ENCODE assay signal across 22 cellular contexts in genomic region chr14:87489196-87489819, GRCh38.
"Had no signal": no experiment of that assay in that cellular context is flagged by ENCODE, and none has a peak within 500 bp of the region (broad histone marks: within the 10 kb centered on the region; RNA-seq: fewer than 3 reads in every experiment).

No MANE protein-coding gene starts in this region.

- DNase-seq: activated CD4-positive, alpha-beta T cell treated with anti-CD3 and anti-CD28 coated beads for 4 hours; activated CD4-positive, alpha-beta T cell treated with anti-CD3 and anti-CD28 coated beads, Interleukin-2, amount 50 U/mL, for 4 hours; activated CD4-positive, CD25-positive, alpha-beta regulatory T cell; activated effector memory CD4-positive, alpha-beta T cell treated with Interleukin-2 at 50 U/mL for 16 hours; activated naive CD4-positive, alpha-beta T cell treated with Interleukin-2 at 50 U/mL for 16 hours; activated T-cell treated with anti-CD3 and anti-CD28 coated beads for 4 hours; dermis blood vessel endothelial cell; effector CD8-positive, alpha-beta T cell; left colon; natural killer cell; right lobe of liver; stimulated activated CD4-positive, alpha-beta T cell treated with anti-CD3 and anti-CD28 coated beads, Interleukin-2, amount 100 ng/mL, for 48 hours; stimulated activated naive CD4-positive, alpha-beta T cell treated with Interleukin-2 at 50 U/mL for 16 hours; T-cell had no signal

- H3K4me1 ChIP-seq: gastroesophageal sphincter, tibial nerve had no signal

- H3K36me3 ChIP-seq: gastroesophageal sphincter, right lobe of liver, tibial nerve had no signal

- H3K27ac ChIP-seq: gastroesophageal sphincter, hepatocyte, right lobe of liver, tibial nerve had no signal

- H3K79me2 ChIP-seq: hepatocyte had no signal

- H3K27me3 ChIP-seq: gastroesophageal sphincter, hepatocyte, right lobe of liver, tibial nerve had no signal

- H3K4me1 Mint-ChIP-seq: central memory CD8-positive, alpha-beta T cell; natural killer cell; T-cell had no signal

- H2AFZ ChIP-seq: hepatocyte had no signal

- H3K4me3 ChIP-seq: gastroesophageal sphincter, hepatocyte, right lobe of liver, tibial nerve had no signal

- FAIRE-seq: bronchial epithelial cell, endometrium, keratinocyte had no signal

- H3K27ac Mint-ChIP-seq: activated naive CD8-positive, alpha-beta T cell; natural killer cell; T-cell had no signal

- H3K27me3 Mint-ChIP-seq: activated naive CD8-positive, alpha-beta T cell; central memory CD8-positive, alpha-beta T cell; T-cell had no signal

- H3K9me3 ChIP-seq: gastroesophageal sphincter, right lobe of liver, tibial nerve had no signal

- H3K36me3 Mint-ChIP-seq: activated naive CD8-positive, alpha-beta T cell; T-cell had no signal

- H3K4me3 Mint-ChIP-seq: activated naive CD8-positive, alpha-beta T cell; central memory CD8-positive, alpha-beta T cell; natural killer cell; T-cell had no signal

- H3K4me2 ChIP-seq: hepatocyte had no signal
